In genomic region chr19:18735752-18736151, GRCh38 we compare ENCODE assay signal across 16 cellular contexts. TPM values are rescaled to one million over a fixed set of nuclear protein-coding genes. Genes with fewer than 3 reads are reported as not detected.
"Had no signal": no experiment of that assay in that cellular context is flagged by ENCODE, and none has a peak within 500 bp of the region (broad histone marks: within the 10 kb centered on the region; RNA-seq: fewer than 3 reads in every experiment).

No MANE protein-coding gene starts in this region.

- DNase-seq: activated CD4-positive, alpha-beta memory T cell treated with anti-CD3 and anti-CD28 coated beads for 36 hours; activated CD4-positive, alpha-beta T cell treated with anti-CD3 and anti-CD28 coated beads for 4 hours; activated naive CD4-positive, alpha-beta T cell treated with anti-CD3 and anti-CD28 coated beads for 36 hours; colonic mucosa; foreskin keratinocyte; mesenchymal stem cell; naive thymus-derived CD4-positive, alpha-beta T cell; stimulated activated CD4-positive, alpha-beta T cell treated with anti-CD3 and anti-CD28 coated beads, Interleukin-4, amount 100 ng/mL, for 24 hours; upper lobe of right lung had no signal

- H3K36me3 ChIP-seq: ascending aorta, colonic mucosa, neural progenitor cell, ovary, thoracic aorta, upper lobe of right lung had no signal

- H3K9ac ChIP-seq: neural progenitor cell had no signal

- H3K27me3 ChIP-seq: ascending aorta, colonic mucosa, foreskin keratinocyte, neural progenitor cell, ovary, upper lobe of right lung had no signal

- H3K4me2 ChIP-seq: neural progenitor cell had no signal

- H3K9me3 ChIP-seq: ascending aorta, colonic mucosa, ovary, thoracic aorta, upper lobe of right lung had no signal

- H3K4me1 ChIP-seq: ascending aorta, foreskin keratinocyte, upper lobe of right lung had no signal

- H2AFZ ChIP-seq: neural progenitor cell had no signal

- H3K4me3 ChIP-seq: ascending aorta, colonic mucosa, neural progenitor cell, ovary, thoracic aorta, upper lobe of right lung had no signal

- H3K27ac ChIP-seq: ascending aorta, colonic mucosa, foreskin keratinocyte, neural progenitor cell, ovary, thoracic aorta, upper lobe of right lung had no signal

RNA-seq across cellular contexts. Expression of gene COMP, which starts 55.4 kb away (rescaled TPM):
- total RNA-seq: activated CD4-positive, alpha-beta memory T cell treated with anti-CD3 and anti-CD28 coated beads for 36 hours; activated naive CD4-positive, alpha-beta T cell treated with anti-CD3 and anti-CD28 coated beads for 36 hours; activated T-helper 17 cell treated with anti-CD3 and anti-CD28 coated beads, Interleukin-2, amount 50 U/mL, for 72 hours; epithelial cell of proximal tubule; foreskin keratinocyte; naive thymus-derived CD4-positive, alpha-beta T cell; pulmonary artery endothelial cell had no signal
- polyA plus RNA-seq: foreskin keratinocyte; naive thymus-derived CD4-positive, alpha-beta T cell had no signal
